In genomic region chr6:82781805-82782204, GRCh38 we compare ENCODE assay signal across 17 cellular contexts.
DNase-seq lines count a peak whose midpoint lies in the region; ATAC-seq and TF ChIP-seq lines count a peak whose summit lies in the region.
"Had no signal": no experiment of that assay in that cellular context is flagged by ENCODE, and none has a peak within 500 bp of the region (broad histone marks: within the 10 kb centered on the region; RNA-seq: fewer than 3 reads in every experiment).

No MANE protein-coding gene starts in this region.

- H3K4me3 ChIP-seq in neuronal stem cell (ENCODE audit: low read length in 2 of 2), result no peak overlapping the region
- H3K4me3 ChIP-seq: GM23338 had no signal

- no peak overlapping the region for H3K27ac Mint-ChIP-seq in stimulated activated memory B cell treated with anti-CD40 and anti-IgM and Interleukin-4, amounts not matched to agents 10 μg/mL and 1 μg/mL and 100 μg/mL, for 72 hours
- no peak overlapping the region for H3K27ac Mint-ChIP-seq in activated CD8-positive, alpha-beta T cell treated with anti-CD3 and anti-CD28 coated beads for 36 hours
- H3K27ac Mint-ChIP-seq: CD4-positive, alpha-beta memory T cell; GM23338; H9 had no signal

- H3K14ac ChIP-seq in neuronal stem cell (ENCODE audit: low read length), result no peak overlapping the region

- no peaks in the 10 kb centered on the region for H3K36me3 ChIP-seq in neuronal stem cell (replicated peaks in 1 of 2; ENCODE audit: control insufficient read depth in 2 of 2, insufficient read depth in 2 of 2, low read length in 2 of 2)

- intact Hi-C loops in activated CD8-positive, alpha-beta T cell treated with anti-CD3 and anti-CD28 coated beads for 36 hours (cut with micrococcal nuclease), result no loop called here

- CTCF ChIA-PET in activated CD8-positive, alpha-beta T cell treated with anti-CD3 and anti-CD28 coated beads for 36 hours (lab: Charles Lee), result no interaction called here

- peak overlapping the region; percentile 11 for H2BK15ac ChIP-seq in neuronal stem cell (ENCODE audit: low read length)

- no peaks in the 10 kb centered on the region for H3K27me3 ChIP-seq in neuronal stem cell (ENCODE audit: control insufficient read depth in 3 of 3, insufficient read depth in 3 of 3, low read depth in 1 of 3, low read length in 3 of 3)

- H3K4ac ChIP-seq in neuronal stem cell (ENCODE audit: low read length), result no peak overlapping the region

- no peak overlapping the region for H4K91ac ChIP-seq in neuronal stem cell (ENCODE audit: low read depth, low read length, poor library complexity)

- no peak overlapping the region for H4K8ac ChIP-seq in neuronal stem cell (ENCODE audit: low read depth, low read length)

- peak overlapping the region; percentile 8 for H2BK12ac ChIP-seq in neuronal stem cell (ENCODE audit: low read length)

- no peaks in the 10 kb centered on the region for H3K27me3 Mint-ChIP-seq in stimulated activated memory B cell treated with anti-CD40 and anti-IgM and Interleukin-4, amounts not matched to agents 10 μg/mL and 1 μg/mL and 100 μg/mL, for 72 hours
- H3K27me3 Mint-ChIP-seq in activated CD8-positive, alpha-beta T cell treated with anti-CD3 and anti-CD28 coated beads for 36 hours, result peaks cover 3% of the 10 kb centered on the region

- H3K9me3 Mint-ChIP-seq in stimulated activated memory B cell treated with anti-CD40 and anti-IgM and Interleukin-4, amounts not matched to agents 10 μg/mL and 1 μg/mL and 100 μg/mL, for 72 hours, result no peaks in the 10 kb centered on the region
- H3K9me3 Mint-ChIP-seq in activated CD8-positive, alpha-beta T cell treated with anti-CD3 and anti-CD28 coated beads for 36 hours, result no peaks in the 10 kb centered on the region
- H3K9me3 Mint-ChIP-seq: CD4-positive, alpha-beta memory T cell; GM23338; H9 had no signal

- H3K9ac ChIP-seq in neuronal stem cell (ENCODE audit: low read depth, low read length, poor library complexity), result no peak overlapping the region

- no peaks in the 10 kb centered on the region for H3K36me3 Mint-ChIP-seq in stimulated activated memory B cell treated with anti-CD40 and anti-IgM and Interleukin-4, amounts not matched to agents 10 μg/mL and 1 μg/mL and 100 μg/mL, for 72 hours
- H3K36me3 Mint-ChIP-seq in activated CD8-positive, alpha-beta T cell treated with anti-CD3 and anti-CD28 coated beads for 36 hours (ENCODE audit: low read depth), result no peaks in the 10 kb centered on the region
- H3K36me3 Mint-ChIP-seq: CD4-positive, alpha-beta memory T cell had no signal

- H3K27ac ChIP-seq in neuronal stem cell (replicated peaks; ENCODE audit: low read length), result no peak overlapping the region

- TF ChIP-seq CTCF in activated CD8-positive, alpha-beta T cell treated with anti-CD3 and anti-CD28 coated beads for 36 hours (IDR thresholded peaks at IDR 0.05), result no peak

- peak overlapping the region; percentile 39 for H3K18ac ChIP-seq in neuronal stem cell (ENCODE audit: low read length)

- no peak overlapping the region for H3K4me3 Mint-ChIP-seq in stimulated activated memory B cell treated with anti-CD40 and anti-IgM and Interleukin-4, amounts not matched to agents 10 μg/mL and 1 μg/mL and 100 μg/mL, for 72 hours
- no peak overlapping the region for H3K4me3 Mint-ChIP-seq in activated CD8-positive, alpha-beta T cell treated with anti-CD3 and anti-CD28 coated beads for 36 hours
- H3K4me3 Mint-ChIP-seq: CD4-positive, alpha-beta memory T cell; GM23338; H9 had no signal

- no peak overlapping the region for H2BK120ac ChIP-seq in neuronal stem cell (ENCODE audit: low read depth, low read length)

- POLR2A ChIA-PET in activated CD8-positive, alpha-beta T cell treated with anti-CD3 and anti-CD28 coated beads for 36 hours (lab: Charles Lee), result no interaction called here

- H3K79me1 ChIP-seq in neuronal stem cell (ENCODE audit: low read depth, low read length), result no peaks in the 10 kb centered on the region

- no CpG with 5 or more reads among the region's 1 CpG for WGBS in neuronal stem cell (ENCODE audit: extremely low coverage in 2 of 2, insufficient read length in 2 of 2, insufficient replicate concordance in 1 of 2), 2 donors

- H3K4me2 ChIP-seq in neuronal stem cell (ENCODE audit: insufficient read depth, low read length, poor library complexity, severe bottlenecking), result no peak overlapping the region
- H3K4me2 ChIP-seq: GM23338 had no signal

- ATAC-seq in stimulated activated memory B cell treated with anti-CD40 and anti-IgM and Interleukin-4, amounts not matched to agents 10 μg/mL and 1 μg/mL and 100 μg/mL, for 72 hours, result peak; percentile 25
- ATAC-seq in activated CD8-positive, alpha-beta T cell treated with anti-CD3 and anti-CD28 coated beads for 36 hours, result no peak
- ATAC-seq: GM23338, HCT116 had no signal

- peak overlapping the region; percentile 80 for H2BK5ac ChIP-seq in neuronal stem cell (ENCODE audit: low read length)

- no peaks in the 10 kb centered on the region for H3K4me1 Mint-ChIP-seq in stimulated activated memory B cell treated with anti-CD40 and anti-IgM and Interleukin-4, amounts not matched to agents 10 μg/mL and 1 μg/mL and 100 μg/mL, for 72 hours
- no peaks in the 10 kb centered on the region for H3K4me1 Mint-ChIP-seq in activated CD8-positive, alpha-beta T cell treated with anti-CD3 and anti-CD28 coated beads for 36 hours (ENCODE audit: low read depth)
- H3K4me1 Mint-ChIP-seq: CD4-positive, alpha-beta memory T cell; H9 had no signal

- peak; percentile 15 for DNase-seq in RPMI7951 (ENCODE audit: low read depth)
- DNase-seq in islet precursor cell, result peak; percentile 58
- no peak for DNase-seq in neuronal stem cell (ENCODE audit: low spot score)
- no peak for DNase-seq in stimulated activated CD4-positive, alpha-beta T cell treated with anti-CD3 and anti-CD28 coated beads, Interleukin-1b, Interleukin-23, amount 100 ng/mL, for 48 hours
- no peak for DNase-seq in activated CD8-positive, alpha-beta T cell treated with anti-CD3 and anti-CD28 coated beads for 36 hours
- no peak for DNase-seq in NCI-H1417 treated with DMSO at 0.1 percent for 48 hours (lab: John Stamatoyannopoulos, UW)
- DNase-seq: C1 segment of cervical spinal cord; Calu3; CD4-positive, alpha-beta memory T cell; COR-L47; DMS53; DMS79 treated with DMSO at 0.1 percent for 48 hours; GF-D8; H9 had no signal

- no peaks in the 10 kb centered on the region for H3K9me3 ChIP-seq in neuronal stem cell (replicated peaks in 1 of 2; ENCODE audit: control insufficient read depth in 2 of 2, insufficient read depth in 1 of 2, low read depth in 1 of 2, low read length in 2 of 2)

- H3K23ac ChIP-seq in neuronal stem cell (ENCODE audit: low read depth, low read length, poor library complexity), result no peak overlapping the region

- H2AK5ac ChIP-seq in neuronal stem cell (ENCODE audit: low read depth, low read length), result peak overlapping the region; percentile 97

- no peak overlapping the region for H2AFZ ChIP-seq in neuronal stem cell (ENCODE audit: low read length)
- H2AFZ ChIP-seq: GM23338 had no signal

- H3K4me1 ChIP-seq in neuronal stem cell (ENCODE audit: control insufficient read depth in 2 of 2, insufficient read depth in 1 of 2, low read depth in 1 of 2, low read length in 2 of 2), result peaks cover 0 to 7% of the 10 kb centered on the region in 2 donors

Comparison
In these comparisons a context has a peak if more than half of its experiments do, and no peak if none do; other contexts are left out.
1. DNase-seq: peak in RPMI7951 (single experiment) and islet precursor cell (single experiment); none in neuronal stem cell (single experiment), stimulated activated CD4-positive, alpha-beta T cell treated with anti-CD3 and anti-CD28 coated beads, Interleukin-1b, Interleukin-23, amount 100 ng/mL, for 48 hours (single experiment), activated CD8-positive, alpha-beta T cell treated with anti-CD3 and anti-CD28 coated beads for 36 hours (single experiment) and NCI-H1417 treated with DMSO at 0.1 percent for 48 hours (single experiment).